Comparison of ENCODE assay signal across 8 cellular contexts in genomic region chr10:35335718-35336083, GRCh38. TPM values are rescaled to one million over a fixed set of nuclear protein-coding genes. Genes with fewer than 3 reads are reported as not detected.
A peak's percentile ranks its signal among the peaks of the same experiment; 100 is the strongest.
DNase-seq lines count a peak whose midpoint lies in the region; ATAC-seq and TF ChIP-seq lines count a peak whose summit lies in the region.

No MANE protein-coding gene starts in this region.

- H3K27ac ChIP-seq in WERI-Rb-1 (peak overlapping the region; percentile 94), epithelial cell of prostate (peak overlapping the region; percentile 93)

- peak; percentile 1 for ATAC-seq in GM18909 (IDR thresholded peaks at IDR 0.05; ENCODE audit: poor library complexity, unreplicated experiment)
- ATAC-seq in HG03066 (IDR thresholded peaks at IDR 0.05; ENCODE audit: low read depth, unreplicated experiment): peak; percentile 0

- H3K27me3 ChIP-seq in WERI-Rb-1 (ENCODE audit: insufficient read depth, low read depth, severe bottlenecking): no peaks in the 10 kb centered on the region

- H3K36me3 Mint-ChIP-seq in neural crest cell (ENCODE audit: low read depth): peaks cover 4% of the 10 kb centered on the region

- H3K9me3 Mint-ChIP-seq in neural crest cell: no peaks in the 10 kb centered on the region

- H3K27me3 Mint-ChIP-seq in neural crest cell (ENCODE audit: low read depth): no peaks in the 10 kb centered on the region

- in situ Hi-C loops in GM13977 (cut with MboI; ENCODE audit: low pct_unique_long_range_greater_than_20kb, low sequenced_read_pairs, unreplicated experiment) (no loop called here), G401 (cut with HindIII; ENCODE audit: low sequenced_read_pairs) (no loop called here)

- peaks cover 4% of the 10 kb centered on the region; the same call in 1 of the 2 replicates for H3K36me3 ChIP-seq in WERI-Rb-1

- H3K27ac Mint-ChIP-seq in neural crest cell (ENCODE audit: unreplicated experiment): peak overlapping the region; percentile 91

- H3K9me3 ChIP-seq in WERI-Rb-1 (ENCODE audit: severe bottlenecking): no peaks in the 10 kb centered on the region

- peak overlapping the region; percentile 86 for H3K4me3 ChIP-seq in WERI-Rb-1 (ENCODE audit: low read depth, low read length)

- TF ChIP-seq CTCF in WERI-Rb-1 (IDR thresholded peaks at IDR 0.05; ENCODE audit: low read depth, low read length): no peak
- no peak for TF ChIP-seq CTCF in neural crest cell (conservative IDR thresholded peaks at IDR 0.05)
- no peak for TF ChIP-seq CTCF in GM13977 (IDR thresholded peaks at IDR 0.05; ENCODE audit: extremely low read depth, insufficient read depth, missing control alignments)

- peak overlapping the region; percentile 93 for H3K4me3 Mint-ChIP-seq in neural crest cell

- DNase-seq in WERI-Rb-1: no peak
- DNase-seq in epithelial cell of prostate (ENCODE audit: low read depth, low spot score): no peak
- peak; percentile 12 for DNase-seq in neural crest cell (ENCODE audit: low read depth, low spot score)
- DNase-seq in SIG-M5 (lab: John Stamatoyannopoulos, UW): no peak
- DNase-seq in GM13977 (ENCODE audit: low spot score): no peak
- no peak for DNase-seq in G401 (ENCODE audit: low spot score)

- peaks cover 43% of the 10 kb centered on the region for H3K4me1 Mint-ChIP-seq in neural crest cell

RNA-seq across cellular contexts. Expression of gene CCNY, which starts 0.6 kb away (rescaled TPM):
- total RNA-seq in neural crest cell: 57.0 and 63.1 TPM in 2 replicates
- 62.9 and 77.4 TPM in 2 replicates for total RNA-seq in G401 (2014; rRNA removed; shearing (Covaris generic))
